ENCODE assay signal across 20 cellular contexts in genomic region chr9:6226696-6227095, GRCh38. TPM values are rescaled to one million over a fixed set of nuclear protein-coding genes. Genes with fewer than 3 reads are reported as not detected.
A peak's percentile ranks its signal among the peaks of the same experiment; 100 is the strongest.
DNase-seq lines count a peak whose midpoint lies in the region; ATAC-seq, FAIRE-seq and TF ChIP-seq lines count a peak whose summit lies in the region.
"Had no signal": no experiment of that assay in that cellular context is flagged by ENCODE, and none has a peak within 500 bp of the region (broad histone marks: within the 10 kb centered on the region; RNA-seq: fewer than 3 reads in every experiment).

No MANE protein-coding gene starts in this region.

- no peaks in the 10 kb centered on the region for H3K79me2 ChIP-seq in H9 (ENCODE audit: insufficient read depth, low read length)

- no peaks in the 10 kb centered on the region for H3K36me3 Mint-ChIP-seq in H9 (ENCODE audit: insufficient read depth in 1 of 3, low read depth in 3 of 3)
- no peaks in the 10 kb centered on the region for H3K36me3 Mint-ChIP-seq in Caco-2 (ENCODE audit: insufficient read depth, unreplicated experiment)
- H3K36me3 Mint-ChIP-seq: stimulated activated memory B cell treated with anti-CD40 and anti-IgM and Interleukin-4, amounts not matched to agents 10 μg/mL and 1 μg/mL and 100 μg/mL, for 72 hours had no signal

- H2BK15ac ChIP-seq in H9 (ENCODE audit: low read depth, low read length): no peak overlapping the region

- POLR2A ChIA-PET in Caco-2 (lab: Charles Lee): no interaction called here

- H3K4me3 ChIP-seq in SK-N-MC: peak overlapping the region; percentile 64
- H3K4me3 ChIP-seq in pancreas: no peak overlapping the region
- no peak overlapping the region for H3K4me3 ChIP-seq in Caco-2 (ENCODE audit: low read depth, low read length)
- H3K4me3 ChIP-seq: cardiac muscle cell, Peyer's patch had no signal

- H3K79me1 ChIP-seq in H9 (ENCODE audit: insufficient read depth, low read depth, low read length, poor library complexity, severe bottlenecking): no peaks in the 10 kb centered on the region

- H2BK120ac ChIP-seq in H9 (ENCODE audit: low read depth, low read length, poor library complexity, severe bottlenecking): no peak overlapping the region

- no peak overlapping the region for H3K14ac ChIP-seq in H9 (ENCODE audit: insufficient read depth, low read length)

- DNase-seq in H9 (peak; percentile 27), SK-N-MC (ENCODE audit: low read depth, low spot score) (no peak), fibroblast of peridontal ligament (ENCODE audit: extremely low read depth) (peak; percentile 54), pancreas (peak in 3 of 6 donors; percentile 15 to 42 (median 32)), SIG-M5 treated with dmso at 0.1 percent for 504 hours (lab: John Stamatoyannopoulos, UW; ENCODE audit: unreplicated experiment) (no peak), globus pallidus (ENCODE audit: low spot score) (no peak), Caco-2 (no peak)
- DNase-seq: activated CD4-positive, alpha-beta T cell treated with anti-CD3 and anti-CD28 coated beads, Interleukin-2, amount 50 U/mL, for 1 hour; DMS79 treated with DMSO at 0.1 percent for 48 hours; NCI-H1436; NCI-H510A; Peyer's patch; stimulated activated CD4-positive, alpha-beta T cell treated with anti-CD3 and anti-CD28 coated beads, Interleukin-4, amount 100 ng/mL, for 24 hours had no signal

- H3K27ac ChIP-seq in H9 (ENCODE audit: insufficient read length, low read depth, low read length) (no peak overlapping the region), SK-N-MC (peak overlapping the region; percentile 82), pancreas (peak overlapping the region in 1 of 4 donors; percentile 37)
- H3K27ac ChIP-seq: cardiac muscle cell, epithelial cell of prostate, Peyer's patch had no signal

- intact Hi-C loops in pancreas (cut with DNase I) (no loop called here), Caco-2 (cut with micrococcal nuclease; ENCODE audit: unreplicated experiment) (no loop called here)

- H3K4ac ChIP-seq in H9 (ENCODE audit: low read depth, low read length): no peak overlapping the region

- BruUV-seq in Caco-2 (replicated peaks; lab: Mats Ljungman, UMichigan): no TSS peak

- no peak overlapping the region for H2AFZ ChIP-seq in H9 (ENCODE audit: low read length)

- peak; percentile 5 for FAIRE-seq in pancreas (lab: Jason Lieb, UNC)
- FAIRE-seq: GM12891, GM19239 had no signal

- H3K27ac Mint-ChIP-seq in H9 (no peak overlapping the region), Caco-2 (ENCODE audit: unreplicated experiment) (no peak overlapping the region)
- H3K27ac Mint-ChIP-seq: progenitor cell of endocrine pancreas; stimulated activated memory B cell treated with anti-CD40 and anti-IgM and Interleukin-4, amounts not matched to agents 10 μg/mL and 1 μg/mL and 100 μg/mL, for 72 hours had no signal

- no peak overlapping the region for H4K5ac ChIP-seq in H9 (ENCODE audit: insufficient read length, low read depth, low read length)

- no peak overlapping the region for H3K56ac ChIP-seq in H9 (ENCODE audit: insufficient read length, low read depth, low read length)

- CTCF ChIA-PET in Caco-2 (lab: Charles Lee): no interaction called here

- H3K9me3 Mint-ChIP-seq in H9 (no peaks in the 10 kb centered on the region), Caco-2 (ENCODE audit: unreplicated experiment) (no peaks in the 10 kb centered on the region)
- H3K9me3 Mint-ChIP-seq: stimulated activated memory B cell treated with anti-CD40 and anti-IgM and Interleukin-4, amounts not matched to agents 10 μg/mL and 1 μg/mL and 100 μg/mL, for 72 hours had no signal

- H3K9ac ChIP-seq in H9 (ENCODE audit: extremely low read depth, insufficient read length, low read length) (peak overlapping the region; percentile 8), SK-N-MC (ENCODE audit: insufficient read length) (peak overlapping the region; percentile 39)

- no peak overlapping the region for H2BK5ac ChIP-seq in H9 (ENCODE audit: insufficient read length, low read length)

- WGBS in H9 (ENCODE audit: extremely low coverage, insufficient read length, low lambda C conversion rate): no CpG with 5 or more reads among the region's 1 CpG
- WGBS in pancreas, 2 donors: 3 to 12% methylated on average over 1 of the region's 1 CpG

- H3K23ac ChIP-seq in H9 (ENCODE audit: insufficient read length, low read depth, low read length): no peak overlapping the region

- H3K4me3 Mint-ChIP-seq in H9 (no peak overlapping the region), Caco-2 (ENCODE audit: unreplicated experiment) (no peak overlapping the region)
- H3K4me3 Mint-ChIP-seq: stimulated activated memory B cell treated with anti-CD40 and anti-IgM and Interleukin-4, amounts not matched to agents 10 μg/mL and 1 μg/mL and 100 μg/mL, for 72 hours had no signal

- H3K18ac ChIP-seq in H9 (ENCODE audit: insufficient read length, low read depth, low read length): no peak overlapping the region

- no peak overlapping the region for H2BK12ac ChIP-seq in H9 (ENCODE audit: insufficient read length, low read depth, low read length)

- H3K4me1 ChIP-seq in H9 (ENCODE audit: insufficient read depth, low read length): no peaks in the 10 kb centered on the region; the same call in 1 of the 2 replicates
- peaks cover 21 to 33% (median 27%) of the 10 kb centered on the region in 3 donors for H3K4me1 ChIP-seq in pancreas
- H3K4me1 ChIP-seq in Caco-2: no peaks in the 10 kb centered on the region

- no peak overlapping the region for H4K91ac ChIP-seq in H9 (ENCODE audit: insufficient read length, low read depth, low read length)

- peak overlapping the region; percentile 32 for H3K4me2 ChIP-seq in H9 (ENCODE audit: insufficient read depth, insufficient read length, low read length)

- H3K27me3 ChIP-seq in H9 (ENCODE audit: insufficient read depth, low read length) (no peaks in the 10 kb centered on the region), pancreas (no peaks in the 10 kb centered on the region), Caco-2 (replicated peaks; ENCODE audit: control insufficient read depth, insufficient read depth, low read length) (no peaks in the 10 kb centered on the region)
- H3K27me3 ChIP-seq: cardiac muscle cell, Peyer's patch had no signal

- H2BK20ac ChIP-seq in H9 (ENCODE audit: low read depth, low read length, poor library complexity, severe bottlenecking): no peak overlapping the region

- H3K4me1 Mint-ChIP-seq in H9: peaks cover 13 to 14% of the 10 kb centered on the region in 2 experiments
- H3K4me1 Mint-ChIP-seq in Caco-2 (ENCODE audit: low read depth, unreplicated experiment): no peaks in the 10 kb centered on the region
- H3K4me1 Mint-ChIP-seq: stimulated activated memory B cell treated with anti-CD40 and anti-IgM and Interleukin-4, amounts not matched to agents 10 μg/mL and 1 μg/mL and 100 μg/mL, for 72 hours had no signal

- ATAC-seq in pancreas: peak; percentile 49 to 80 (median 68)
- no peak for ATAC-seq in HG03565 (IDR thresholded peaks at IDR 0.05; ENCODE audit: unreplicated experiment)
- ATAC-seq: stimulated activated memory B cell treated with anti-CD40 and anti-IgM and Interleukin-4, amounts not matched to agents 10 μg/mL and 1 μg/mL and 100 μg/mL, for 72 hours had no signal

- H4K8ac ChIP-seq in H9 (replicated peaks; ENCODE audit: insufficient read length, low read depth, low read length): no peak overlapping the region

- H3K27me3 Mint-ChIP-seq in H9 (ENCODE audit: low read depth) (no peaks in the 10 kb centered on the region), Caco-2 (ENCODE audit: insufficient read depth, unreplicated experiment) (peaks cover 4% of the 10 kb centered on the region)
- H3K27me3 Mint-ChIP-seq: progenitor cell of endocrine pancreas had no signal

- no peaks in the 10 kb centered on the region for H3K23me2 ChIP-seq in H9 (ENCODE audit: insufficient read length, low read depth, low read length, poor library complexity, severe bottlenecking)

- TF ChIP-seq CTCF in H9 (conservative IDR thresholded peaks at IDR 0.05) (no peak), pancreas (IDR thresholded peaks at IDR 0.05) (no peak), Caco-2 (IDR thresholded peaks at IDR 0.05; ENCODE audit: insufficient read depth in 1 of 2, low read depth in 1 of 2, low read length in 1 of 2, severe bottlenecking in 1 of 2, unreplicated experiment in 1 of 2) (no peak)

- H3T11ph ChIP-seq in H9 (ENCODE audit: low read length): no peak overlapping the region

- H3K9me3 ChIP-seq in H9 (ENCODE audit: control insufficient read depth, low read depth, low read length) (no peaks in the 10 kb centered on the region), SK-N-MC (ENCODE audit: low read depth, low read length) (no peaks in the 10 kb centered on the region), pancreas (no peaks in the 10 kb centered on the region), Caco-2 (no peaks in the 10 kb centered on the region)
- H3K9me3 ChIP-seq: Peyer's patch had no signal

- H3K36me3 ChIP-seq in SK-N-MC (ENCODE audit: insufficient read depth, low read length) (no peaks in the 10 kb centered on the region), pancreas (no peaks in the 10 kb centered on the region), Caco-2 (ENCODE audit: control insufficient read depth, insufficient read depth, low read length) (no peaks in the 10 kb centered on the region)
- H3K36me3 ChIP-seq: cardiac muscle cell, Peyer's patch had no signal

- no peak overlapping the region for H2AK5ac ChIP-seq in H9 (ENCODE audit: insufficient read length, low read length)

- H4K20me1 ChIP-seq in H9 (ENCODE audit: control insufficient read depth, insufficient read depth, insufficient read length): no peaks in the 10 kb centered on the region

RNA-seq across cellular contexts. Expression of gene IL33, which starts 11.1 kb away (rescaled TPM):
- total RNA-seq in H9 (2021) (not detected in 2 replicates), pancreas (1 to 10 TPM; 1.7 to 5.7 (median 3.5) TPM), Caco-2 (2022) (not detected in 2 replicates)
- polyA plus RNA-seq in pancreas: 1 to 10 TPM; 3.4 to 4.8 TPM
- total RNA-seq: cardiac muscle cell, progenitor cell of endocrine pancreas had no signal
- polyA plus RNA-seq: cardiac muscle cell had no signal

Comparison
In these comparisons a context has a peak if more than half of its experiments do, and no peak if none do; other contexts are left out.
1. DNase-seq: peak in H9 (single experiment) and fibroblast of peridontal ligament (single experiment); none in SK-N-MC (single experiment), SIG-M5 treated with dmso at 0.1 percent for 504 hours (single experiment), globus pallidus (single experiment) and Caco-2 (0 of 2).